ENCODE assay signal across 12 cellular contexts in the genomic region with DNA sequence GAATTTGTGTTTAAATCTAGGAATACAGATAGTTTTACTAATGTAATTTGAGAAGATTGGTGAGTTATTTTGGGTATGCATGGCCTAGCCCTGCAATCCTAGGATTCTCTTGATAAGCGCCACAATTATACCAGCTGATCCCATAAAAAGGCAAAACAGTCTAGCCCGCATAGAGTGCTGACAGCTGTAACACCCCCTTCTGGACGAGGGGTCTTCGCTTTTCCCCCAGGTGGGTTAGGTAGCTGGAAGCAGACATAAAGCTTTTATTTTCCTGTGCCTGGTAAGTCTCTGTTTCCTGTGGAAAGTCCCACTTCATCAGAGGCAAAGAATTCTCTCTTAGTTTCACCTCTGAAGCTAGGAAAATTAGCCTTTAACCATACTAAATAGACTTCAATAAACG.
A peak's percentile ranks its signal among the peaks of the same experiment; 100 is the strongest.
DNase-seq lines count a peak whose midpoint lies in the region; ATAC-seq and TF ChIP-seq lines count a peak whose summit lies in the region.
"Had no signal": no experiment of that assay in that cellular context is flagged by ENCODE, and none has a peak within 500 bp of the region (broad histone marks: within the 10 kb centered on the region; RNA-seq: fewer than 3 reads in every experiment).

No MANE protein-coding gene starts in this region.

- H3K27ac ChIP-seq in esophagus muscularis mucosa (replicated peaks in 1 of 4) (peak overlapping the region; percentile 74 to 79 (median 76)), smooth muscle cell (ENCODE audit: low read depth) (peak overlapping the region; percentile 69)
- H3K27ac ChIP-seq in CD4-positive, alpha-beta T cell (ENCODE audit: low read depth, low read length) = no peak overlapping the region

- no peaks in the 10 kb centered on the region for H3F3A ChIP-seq in smooth muscle cell (ENCODE audit: low read depth)

- H3K36me3 Mint-ChIP-seq in activated CD4-positive, alpha-beta T cell treated with anti-CD3 and anti-CD28 coated beads, Interleukin-2, amount 10 ng/mL, durations not matched to agents 24 days and 14 days (ENCODE audit: low read depth) = no peaks in the 10 kb centered on the region
- H3K36me3 Mint-ChIP-seq in T-helper 17 cell (ENCODE audit: low read depth) = no peaks in the 10 kb centered on the region
- no peaks in the 10 kb centered on the region for H3K36me3 Mint-ChIP-seq in CD4-positive, alpha-beta T cell (ENCODE audit: low read depth)

- intact Hi-C loops in activated CD4-positive, alpha-beta T cell treated with anti-CD3 and anti-CD28 coated beads, Interleukin-2, amount 10 ng/mL, durations not matched to agents 24 days and 14 days (cut with micrococcal nuclease) = loop anchor here (1.0 to 5.0 kb wide), 5 partner anchors 65 to 284 kb away; a partner anchor contains a TSS
- intact Hi-C loops in esophagus muscularis mucosa (cut with DNase I) = loop anchor here (1.0 to 10.0 kb wide), 3 partner anchors 125 to 217 kb away; a partner anchor contains a TSS
- intact Hi-C loops in CD4-positive, alpha-beta T cell (cut with DNase I, micrococcal nuclease) = loop anchor here (1.0 to 10.0 kb wide), 5 partner anchors 75 to 217 kb away; a partner anchor contains a TSS

- peak; percentile 61 for DNase-seq in activated CD4-positive, alpha-beta T cell treated with anti-CD3 and anti-CD28 coated beads, Interleukin-2, amount 10 ng/mL, durations not matched to agents 24 days and 14 days
- no peak for DNase-seq in activated CD4-positive, alpha-beta T cell treated with anti-CD3 and anti-CD28 coated beads, Interleukin-2, amount 50 U/mL, for 48 hours
- DNase-seq in T-helper 17 cell (no peak), esophagus muscularis mucosa (ENCODE audit: extremely low spot score) (no peak), smooth muscle cell (lab: John Stamatoyannopoulos, UW; ENCODE audit: unreplicated experiment) (no peak), medulla oblongata (ENCODE audit: extremely low spot score) (no peak), amygdala (lab: John Stamatoyannopoulos, UW) (no peak)
- no peak for DNase-seq in CD4-positive, alpha-beta T cell
- DNase-seq: activated CD4-positive, alpha-beta T cell treated with anti-CD3 and anti-CD28 coated beads, Interleukin-2, amount 50 U/mL, for 1 hour; anterior cingulate cortex; NCI-H2107 had no signal

- no peak for ATAC-seq in T-helper 17 cell
- no peak for ATAC-seq in CD4-positive, alpha-beta T cell (ENCODE audit: poor library complexity)

- H3K4me3 ChIP-seq in esophagus muscularis mucosa = no peak overlapping the region
- H3K4me3 ChIP-seq in smooth muscle cell = no peak overlapping the region
- H3K4me3 ChIP-seq: skin epidermis had no signal

- no peaks in the 10 kb centered on the region for H4K20me1 ChIP-seq in smooth muscle cell (ENCODE audit: low read depth)

- TF ChIP-seq POLR2A in esophagus muscularis mucosa (IDR thresholded peaks at IDR 0.05; ENCODE audit: low read depth) = no peak

- H3K9me3 Mint-ChIP-seq in activated CD4-positive, alpha-beta T cell treated with anti-CD3 and anti-CD28 coated beads, Interleukin-2, amount 10 ng/mL, durations not matched to agents 24 days and 14 days = no peaks in the 10 kb centered on the region
- no peaks in the 10 kb centered on the region for H3K9me3 Mint-ChIP-seq in CD4-positive, alpha-beta T cell

- H3K9me3 ChIP-seq in T-helper 17 cell (ENCODE audit: control insufficient read depth, low read length, poor library complexity, severe bottlenecking) (no peaks in the 10 kb centered on the region), esophagus muscularis mucosa (no peaks in the 10 kb centered on the region), smooth muscle cell (replicated peaks; ENCODE audit: low read depth) (no peaks in the 10 kb centered on the region)
- H3K9me3 ChIP-seq in CD4-positive, alpha-beta T cell (ENCODE audit: control insufficient read depth, low read length) = no peaks in the 10 kb centered on the region

- peaks cover 56% of the 10 kb centered on the region for H3K4me1 Mint-ChIP-seq in activated CD4-positive, alpha-beta T cell treated with anti-CD3 and anti-CD28 coated beads, Interleukin-2, amount 10 ng/mL, durations not matched to agents 24 days and 14 days
- H3K4me1 Mint-ChIP-seq in T-helper 17 cell = peaks cover 18% of the 10 kb centered on the region
- peaks cover 24% of the 10 kb centered on the region for H3K4me1 Mint-ChIP-seq in CD4-positive, alpha-beta T cell (ENCODE audit: low read depth)

- no peaks in the 10 kb centered on the region for H3K79me2 ChIP-seq in smooth muscle cell (ENCODE audit: low read depth)

- H3K4me2 ChIP-seq in smooth muscle cell = peak overlapping the region; percentile 2

- CTCF ChIA-PET in CD4-positive, alpha-beta T cell (lab: Charles Lee) = interaction anchor here (0.9 to 6.0 kb wide), 5 partner anchors 16 to 129 kb away, joined by 3 to 46 read pairs (median 3); no protein-coding TSS in a partner anchor

- H2AFZ ChIP-seq in smooth muscle cell (ENCODE audit: low read depth) = peak overlapping the region; percentile 42

- POLR2A ChIA-PET in CD4-positive, alpha-beta T cell (lab: Charles Lee) = interaction anchor here (1.6 to 2.2 kb wide), 3 partner anchors 77 to 129 kb away, joined by 6 to 12 read pairs (median 6); no protein-coding TSS in a partner anchor

- H3K27ac Mint-ChIP-seq in activated CD4-positive, alpha-beta T cell treated with anti-CD3 and anti-CD28 coated beads, Interleukin-2, amount 10 ng/mL, durations not matched to agents 24 days and 14 days = peak overlapping the region; percentile 95
- peak overlapping the region; percentile 81 for H3K27ac Mint-ChIP-seq in T-helper 17 cell
- H3K27ac Mint-ChIP-seq in CD4-positive, alpha-beta T cell = no peak overlapping the region

- peak overlapping the region; percentile 17 for H3K9ac ChIP-seq in smooth muscle cell (ENCODE audit: low read depth)

- no peak for TF ChIP-seq EP300 in esophagus muscularis mucosa (IDR thresholded peaks at IDR 0.05)

- H3K4me3 Mint-ChIP-seq in activated CD4-positive, alpha-beta T cell treated with anti-CD3 and anti-CD28 coated beads, Interleukin-2, amount 10 ng/mL, durations not matched to agents 24 days and 14 days = peak overlapping the region; percentile 78
- H3K4me3 Mint-ChIP-seq in T-helper 17 cell = no peak overlapping the region
- H3K4me3 Mint-ChIP-seq in CD4-positive, alpha-beta T cell = no peak overlapping the region

- TF ChIP-seq CTCF in esophagus muscularis mucosa (IDR thresholded peaks at IDR 0.05) (no peak), smooth muscle cell (IDR thresholded peaks at IDR 0.05; ENCODE audit: borderline replicate concordance, insufficient read depth, poor library complexity, severe bottlenecking) (no peak)
- no peak for TF ChIP-seq CTCF in CD4-positive, alpha-beta T cell (IDR thresholded peaks at IDR 0.05)

- H3K4me1 ChIP-seq in esophagus muscularis mucosa = peaks cover 29 to 55% (median 40%) of the 10 kb centered on the region in 4 donors
- H3K4me1 ChIP-seq in smooth muscle cell (ENCODE audit: low read depth) = peaks cover 18% of the 10 kb centered on the region

- no peaks in the 10 kb centered on the region for H3K36me3 ChIP-seq in esophagus muscularis mucosa
- no peaks in the 10 kb centered on the region for H3K36me3 ChIP-seq in smooth muscle cell (ENCODE audit: low read depth)

- H3K27me3 Mint-ChIP-seq in activated CD4-positive, alpha-beta T cell treated with anti-CD3 and anti-CD28 coated beads, Interleukin-2, amount 10 ng/mL, durations not matched to agents 24 days and 14 days = no peaks in the 10 kb centered on the region
- H3K27me3 Mint-ChIP-seq in T-helper 17 cell = peaks cover 7% of the 10 kb centered on the region
- H3K27me3 Mint-ChIP-seq in CD4-positive, alpha-beta T cell = no peaks in the 10 kb centered on the region

- 63% methylated on average over 5 of the region's 5 CpGs for WGBS in esophagus muscularis mucosa
- 38% methylated on average over 5 of the region's 5 CpGs for whole genome bisulfite sequencing in smooth muscle cell (ENCODE audit: low lambda C conversion rate)

- H3K27me3 ChIP-seq in esophagus muscularis mucosa (no peaks in the 10 kb centered on the region), smooth muscle cell (ENCODE audit: low read depth) (no peaks in the 10 kb centered on the region)
- H3K27me3 ChIP-seq in CD4-positive, alpha-beta T cell (ENCODE audit: control insufficient read depth, insufficient read depth, low read length) = no peaks in the 10 kb centered on the region
